In the genomic region with DNA sequence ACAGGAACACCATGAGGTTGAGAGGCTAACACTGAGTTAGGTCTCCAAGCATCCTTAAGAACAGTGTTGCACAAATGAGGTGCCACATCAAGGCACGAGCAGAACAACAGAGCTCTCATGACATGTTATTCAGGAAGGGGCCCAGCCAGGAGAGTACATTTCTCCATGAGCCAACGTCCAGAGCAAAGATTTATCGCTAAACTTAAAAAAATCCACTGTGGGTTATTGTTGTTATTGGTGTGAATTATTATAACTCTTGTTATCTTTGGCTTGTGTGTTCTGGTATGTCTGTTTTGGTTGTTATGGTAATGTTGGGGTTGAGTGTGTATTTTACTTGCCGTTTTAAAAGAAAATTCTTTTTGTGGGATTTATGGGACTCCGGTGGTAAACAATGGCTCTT, we compare ENCODE assay signal across 27 cellular contexts.
"Had no signal": no experiment of that assay in that cellular context is flagged by ENCODE, and none has a peak within 500 bp of the region (broad histone marks: within the 10 kb centered on the region; RNA-seq: fewer than 3 reads in every experiment).

No MANE protein-coding gene starts in this region.

- H3K27me3 ChIP-seq: ovary, right atrium auricular region, right lobe of liver, tibial nerve, upper lobe of left lung, vagina had no signal

- H3K27ac ChIP-seq: left ventricle myocardium inferior, right atrium auricular region, right lobe of liver, tibial nerve, upper lobe of left lung, vagina had no signal

- H3K4me1 ChIP-seq: left ventricle myocardium inferior, right lobe of liver, tibial nerve, upper lobe of left lung, vagina had no signal

- H3K36me3 Mint-ChIP-seq: immature natural killer cell; mesothelial cell of epicardium; naive B cell; natural killer cell; stimulated activated memory B cell treated with anti-CD40 and anti-IgM and Interleukin-4, amounts not matched to agents 10 μg/mL and 1 μg/mL and 100 μg/mL, for 72 hours had no signal

- H3K9me3 ChIP-seq: left ventricle myocardium inferior, ovary, right atrium auricular region, right lobe of liver, tibial nerve, upper lobe of left lung, vagina had no signal

- H3K4me3 ChIP-seq: left ventricle myocardium inferior, lung, ovary, right atrium auricular region, right lobe of liver, smooth muscle cell, tibial nerve, upper lobe of left lung, vagina had no signal

- ATAC-seq: left colon; natural killer cell; right lobe of liver; stimulated activated memory B cell treated with anti-CD40 and anti-IgM and Interleukin-4, amounts not matched to agents 10 μg/mL and 1 μg/mL and 100 μg/mL, for 72 hours; stimulated activated naive CD8-positive, alpha-beta T cell treated with anti-CD3 and anti-CD28 coated beads, Interleukin-15, amount 100 ng/mL, for 72 hours had no signal

- H3K27ac Mint-ChIP-seq: immature natural killer cell; mesothelial cell of epicardium; naive B cell; natural killer cell; progenitor cell of endocrine pancreas; stimulated activated memory B cell treated with anti-CD40 and anti-IgM and Interleukin-4, amounts not matched to agents 10 μg/mL and 1 μg/mL and 100 μg/mL, for 72 hours; stimulated activated naive CD8-positive, alpha-beta T cell treated with anti-CD3 and anti-CD28 coated beads, Interleukin-15, amount 100 ng/mL, for 72 hours had no signal

- H3K4me1 Mint-ChIP-seq: immature natural killer cell; mesothelial cell of epicardium; naive B cell; natural killer cell; stimulated activated memory B cell treated with anti-CD40 and anti-IgM and Interleukin-4, amounts not matched to agents 10 μg/mL and 1 μg/mL and 100 μg/mL, for 72 hours; stimulated activated naive CD8-positive, alpha-beta T cell treated with anti-CD3 and anti-CD28 coated beads, Interleukin-15, amount 100 ng/mL, for 72 hours had no signal

- H3K4me3 Mint-ChIP-seq: immature natural killer cell; mesothelial cell of epicardium; natural killer cell; nephron progenitor cell; stimulated activated memory B cell treated with anti-CD40 and anti-IgM and Interleukin-4, amounts not matched to agents 10 μg/mL and 1 μg/mL and 100 μg/mL, for 72 hours; stimulated activated naive CD8-positive, alpha-beta T cell treated with anti-CD3 and anti-CD28 coated beads, Interleukin-15, amount 100 ng/mL, for 72 hours had no signal

- H3K9me3 Mint-ChIP-seq: immature natural killer cell; mesothelial cell of epicardium; naive B cell; natural killer cell; nephron progenitor cell; stimulated activated memory B cell treated with anti-CD40 and anti-IgM and Interleukin-4, amounts not matched to agents 10 μg/mL and 1 μg/mL and 100 μg/mL, for 72 hours; stimulated activated naive CD8-positive, alpha-beta T cell treated with anti-CD3 and anti-CD28 coated beads, Interleukin-15, amount 100 ng/mL, for 72 hours had no signal

- H3K36me3 ChIP-seq: left ventricle myocardium inferior, ovary, right atrium auricular region, right lobe of liver, tibial nerve, upper lobe of left lung, vagina had no signal

- DNase-seq: hypothalamus; immature natural killer cell; kidney; left colon; left ventricle myocardium inferior; mesendoderm; naive B cell; natural killer cell; nephron progenitor cell; right lobe of liver; stimulated activated CD4-positive, alpha-beta T cell treated with anti-CD3 and anti-CD28 coated beads, Interleukin-1b, Interleukin-23, amount 100 ng/mL, for 48 hours; stimulated activated CD4-positive, alpha-beta T cell treated with anti-CD3 and anti-CD28 coated beads, Interleukin-2, amount 100 ng/mL, for 48 hours; stimulated activated CD4-positive, alpha-beta T cell treated with anti-CD3 and anti-CD28 coated beads, Interleukin-4, amount 100 ng/mL, for 4 hours; stimulated activated CD8-positive, alpha-beta memory T cell treated with anti-CD3 and anti-CD28 coated beads, Interleukin-4, amount 100 ng/mL, for 48 hours; stimulated activated naive CD4-positive, alpha-beta T cell treated with Interleukin-2 at 50 U/mL for 16 hours; stimulated activated naive CD8-positive, alpha-beta T cell treated with anti-CD3 and anti-CD28 coated beads, Interleukin-15, amount 100 ng/mL, for 72 hours; substantia nigra; upper lobe of left lung had no signal

- H3K4me2 ChIP-seq: smooth muscle cell had no signal
